ENCODE assay signal across 25 cellular contexts in the genomic region with DNA sequence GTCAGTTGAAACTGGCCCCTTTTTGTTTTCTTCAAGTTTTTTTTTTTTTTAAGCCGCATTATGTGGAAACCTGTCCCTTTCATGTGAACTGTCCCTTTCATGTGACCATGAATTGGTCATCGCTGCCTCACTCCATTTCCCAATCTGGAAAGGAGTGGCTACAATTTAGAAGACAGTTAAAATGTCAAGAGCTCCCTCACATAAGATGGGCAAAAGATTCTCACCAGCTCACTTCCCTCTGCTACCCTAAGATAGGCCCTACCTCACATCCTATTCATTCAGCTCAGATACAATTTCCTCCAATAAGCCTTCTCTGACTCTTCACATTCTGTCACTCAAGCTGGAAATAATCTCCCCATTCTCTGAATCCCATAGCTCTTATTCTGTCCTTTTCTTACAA.
"Had no signal": no experiment of that assay in that cellular context is flagged by ENCODE, and none has a peak within 500 bp of the region (broad histone marks: within the 10 kb centered on the region; RNA-seq: fewer than 3 reads in every experiment).

No MANE protein-coding gene starts in this region.

- H3K4me1 ChIP-seq: colonic mucosa, gastroesophageal sphincter, parathyroid adenoma, stomach, thyroid gland had no signal

- H3K36me3 ChIP-seq: colonic mucosa, gastroesophageal sphincter, heart left ventricle, right atrium auricular region, stomach, thyroid gland had no signal

- H3K9me3 ChIP-seq: colonic mucosa, thyroid gland had no signal

- ATAC-seq: esophagus mucosa, gastroesophageal sphincter, heart left ventricle, left lobe of liver, natural killer cell, sciatic nerve had no signal

- DNase-seq: colonic mucosa; effector CD8-positive, alpha-beta T cell; endodermal cell; foreskin fibroblast; heart left ventricle; kidney; natural killer cell; stimulated activated CD4-positive, alpha-beta T cell treated with anti-CD3 and anti-CD28 coated beads, Interleukin-12 subunit alpha, Interleukin-12 subunit beta, amount 100 ng/mL, for 4 hours; stimulated activated CD4-positive, alpha-beta T cell treated with anti-CD3 and anti-CD28 coated beads, Interleukin-1b, Interleukin-23, amount 100 ng/mL, for 48 hours; stimulated activated CD4-positive, alpha-beta T cell treated with anti-CD3 and anti-CD28 coated beads, Interleukin-4, amount 100 ng/mL, for 1 hour; stimulated activated CD8-positive, alpha-beta memory T cell treated with anti-CD3 and anti-CD28 coated beads, Interleukin-4, amount 100 ng/mL, for 48 hours; stimulated activated naive CD4-positive, alpha-beta T cell; stomach; thyroid gland; trophoblast cell had no signal

- H3K27me3 ChIP-seq: colonic mucosa, gastroesophageal sphincter, heart left ventricle, hepatocyte, right atrium auricular region, stomach, thyroid gland had no signal

- H3K27ac ChIP-seq: colonic mucosa, epithelial cell of prostate, gastroesophageal sphincter, heart left ventricle, hepatocyte, parathyroid adenoma, right atrium auricular region, stomach, thyroid gland had no signal

- H3K4me3 ChIP-seq: colonic mucosa, gastroesophageal sphincter, heart left ventricle, hepatocyte, lung, right atrium auricular region, smooth muscle cell, stomach, thyroid gland had no signal
